In genomic region chr7:6614941-6615737, GRCh38 we compare ENCODE assay signal across 1 cellular context.
TF ChIP-seq lines count a peak whose summit lies in the region.

Gene ZNF853, plus strand, starts transcription at chr7:6615610. Its CDS starts 565 bp downstream, at chr7:6616175.

TF ChIP-seq in HepG2, 621 proteins besides CTCF, POLR2A, EP300 and RAD21 (continued from another document):
- TF ChIP-seq ZBTB40 (IDR thresholded peaks at IDR 0.05) (no peak), ZBTB40 (CRISPR knock-in tag; IDR thresholded peaks at IDR 0.05) (no peak), CC2D1A (CRISPR knock-in tag; IDR thresholded peaks at IDR 0.05) (no peak), MTERF4 (CRISPR knock-in tag; IDR thresholded peaks at IDR 0.05) (no peak), ZNF510 (CRISPR knock-in tag; IDR thresholded peaks at IDR 0.05; ENCODE audit: low read depth) (no peak), SMC3 (IDR thresholded peaks at IDR 0.05; ENCODE audit: low read length) (no peak), ZNF674 (CRISPR knock-in tag; IDR thresholded peaks at IDR 0.05; ENCODE audit: low read depth) (0 out of 2 replicates have a peak, but pooled peaks have one; percentile 76), IKZF1 (IDR thresholded peaks at IDR 0.05) (no peak), ZMYM4 (CRISPR knock-in tag; IDR thresholded peaks at IDR 0.05) (no peak), GRHL1 (CRISPR knock-in tag; conservative IDR thresholded peaks at IDR 0.05) (no peak), POGK (CRISPR knock-in tag; conservative IDR thresholded peaks at IDR 0.05) (peak; percentile 13; the same call in 1 of the 2 replicates), KDM2A (CRISPR knock-in tag; IDR thresholded peaks at IDR 0.05; ENCODE audit: borderline replicate concordance, low read depth) (peak; percentile 25; the same call in 1 of the 2 replicates), ETV6 (CRISPR knock-in tag; conservative IDR thresholded peaks at IDR 0.05) (no peak), MAZ (IDR thresholded peaks at IDR 0.05; ENCODE audit: borderline replicate concordance, low read depth, low read length) (no peak), MAZ (CRISPR knock-in tag; IDR thresholded peaks at IDR 0.05; ENCODE audit: low read depth) (peak; percentile 38; the same call in 1 of the 2 replicates), ZFX (CRISPR knock-in tag; IDR thresholded peaks at IDR 0.05; ENCODE audit: low read depth) (peak; percentile 62), SIN3A (IDR thresholded peaks at IDR 0.05; ENCODE audit: borderline replicate concordance, low read depth, low read length) (0 out of 2 replicates have a peak, but pooled peaks have one; percentile 23), ZNF644 (CRISPR knock-in tag; IDR thresholded peaks at IDR 0.05; ENCODE audit: low read depth) (no peak), ZBTB7A (CRISPR knock-in tag; IDR thresholded peaks at IDR 0.05) (0 out of 2 replicates have a peak, but pooled peaks have one; percentile 46), ZNF660 (CRISPR knock-in tag; IDR thresholded peaks at IDR 0.05; ENCODE audit: borderline replicate concordance, low read depth) (no peak), KDM5B (CRISPR knock-in tag; IDR thresholded peaks at IDR 0.05; ENCODE audit: borderline replicate concordance) (peak; percentile 33; the same call in 1 of the 2 replicates), ZNF761 (CRISPR knock-in tag; conservative IDR thresholded peaks at IDR 0.05) (no peak), PRDM15 (CRISPR knock-in tag; IDR thresholded peaks at IDR 0.05) (no peak), ZNF367 (CRISPR knock-in tag; IDR thresholded peaks at IDR 0.05; ENCODE audit: borderline replicate concordance) (no peak), JARID2 (CRISPR knock-in tag; IDR thresholded peaks at IDR 0.05; ENCODE audit: insufficient replicate concordance) (no peak), ZNF850 (CRISPR knock-in tag; conservative IDR thresholded peaks at IDR 0.05) (no peak), ZNF329 (CRISPR knock-in tag; IDR thresholded peaks at IDR 0.05; ENCODE audit: low read depth) (no peak), AFF4 (CRISPR knock-in tag; IDR thresholded peaks at IDR 0.05) (no peak), SALL1 (CRISPR knock-in tag; IDR thresholded peaks at IDR 0.05) (peak; percentile 40; the same call in 1 of the 2 replicates)
TF ChIP-seq in HepG2: peak in this region for 61.
